In the genomic region with DNA sequence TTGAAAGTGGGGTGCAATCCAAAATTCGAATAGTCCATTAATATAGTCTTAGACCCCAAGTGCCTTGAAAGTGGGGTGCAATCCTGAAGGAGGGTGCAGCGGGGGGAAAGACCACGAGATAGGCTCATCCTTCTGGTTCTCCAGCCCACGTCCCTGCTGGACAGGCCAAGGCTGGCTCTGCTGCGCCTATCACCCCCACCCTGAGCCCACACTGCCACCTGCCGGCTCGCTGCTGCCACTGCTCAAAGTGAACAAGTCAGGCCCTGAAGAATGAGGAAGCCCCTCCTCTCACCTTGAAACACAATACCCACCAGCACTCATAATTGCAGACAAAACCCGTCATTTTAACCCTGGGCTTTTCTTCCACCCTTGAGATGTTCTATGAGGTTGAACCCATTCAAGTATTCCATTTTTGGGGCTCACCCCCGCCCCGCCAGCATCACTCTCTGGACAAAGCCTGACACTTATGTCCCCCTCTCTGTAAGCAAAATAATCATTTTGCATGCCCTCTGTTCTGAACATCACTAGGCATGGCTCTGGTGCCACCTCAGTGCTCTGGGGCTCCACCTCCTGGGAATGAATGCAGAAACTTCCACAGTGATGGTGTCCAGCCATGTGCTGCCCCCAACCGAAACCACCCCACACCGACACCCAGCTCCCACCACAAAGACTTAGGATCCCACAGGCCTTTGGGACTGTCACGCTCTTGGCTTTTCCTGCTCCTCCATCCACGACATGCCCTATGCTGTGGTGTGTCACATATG, we compare ENCODE assay signal across 8 cellular contexts. TPM values are rescaled to one million over a fixed set of nuclear protein-coding genes. Genes with fewer than 3 reads are reported as not detected.
A peak's percentile ranks its signal among the peaks of the same experiment; 100 is the strongest.
DNase-seq lines count a peak whose midpoint lies in the region; ATAC-seq, FAIRE-seq and TF ChIP-seq lines count a peak whose summit lies in the region.

No MANE protein-coding gene starts in this region.

- H3K36me3 ChIP-seq in Caco-2 (ENCODE audit: control insufficient read depth, insufficient read depth, low read length): no peaks in the 10 kb centered on the region

- H3K27me3 Mint-ChIP-seq in Caco-2 (ENCODE audit: insufficient read depth, unreplicated experiment) (no peaks in the 10 kb centered on the region), glutamatergic neuron (ENCODE audit: unreplicated experiment) (peaks cover 7% of the 10 kb centered on the region)
- no peaks in the 10 kb centered on the region for H3K27me3 Mint-ChIP-seq in activated naive CD4-positive, alpha-beta T cell treated with anti-CD3 and anti-CD28 coated beads for 36 hours (ENCODE audit: low read depth)

- H3K4me1 Mint-ChIP-seq in Caco-2 (ENCODE audit: low read depth, unreplicated experiment) (no peaks in the 10 kb centered on the region), glutamatergic neuron (ENCODE audit: low read depth, unreplicated experiment) (peaks cover 5% of the 10 kb centered on the region)
- H3K4me1 Mint-ChIP-seq in activated naive CD4-positive, alpha-beta T cell treated with anti-CD3 and anti-CD28 coated beads for 36 hours (ENCODE audit: low read depth): peaks cover 22% of the 10 kb centered on the region

- H3K9me3 Mint-ChIP-seq in Caco-2 (ENCODE audit: unreplicated experiment) (no peaks in the 10 kb centered on the region), glutamatergic neuron (ENCODE audit: unreplicated experiment) (no peaks in the 10 kb centered on the region)
- H3K9me3 Mint-ChIP-seq in activated naive CD4-positive, alpha-beta T cell treated with anti-CD3 and anti-CD28 coated beads for 36 hours: no peaks in the 10 kb centered on the region

- H3K36me3 Mint-ChIP-seq in Caco-2 (ENCODE audit: insufficient read depth, unreplicated experiment) (peaks cover 5% of the 10 kb centered on the region), glutamatergic neuron (ENCODE audit: unreplicated experiment) (no peaks in the 10 kb centered on the region)
- no peaks in the 10 kb centered on the region for H3K36me3 Mint-ChIP-seq in activated naive CD4-positive, alpha-beta T cell treated with anti-CD3 and anti-CD28 coated beads for 36 hours (ENCODE audit: low read depth)

- TF ChIP-seq CTCF in Caco-2 (IDR thresholded peaks at IDR 0.05; ENCODE audit: insufficient read depth in 1 of 2, low read depth in 1 of 2, low read length in 1 of 2, severe bottlenecking in 1 of 2, unreplicated experiment in 1 of 2) (peak; percentile 96 to 99), LNCaP clone FGC (IDR thresholded peaks at IDR 0.05; ENCODE audit: control insufficient read depth, extremely low read depth, insufficient read depth) (peak; percentile 99), glutamatergic neuron (IDR thresholded peaks at IDR 0.05; ENCODE audit: partially characterized antibody, unreplicated experiment) (peak; percentile 84)

- POLR2A ChIA-PET in Caco-2 (lab: Charles Lee): no interaction called here

- FAIRE-seq in urothelium cell line (lab: Jason Lieb, UNC): peak; percentile 87

- no peak overlapping the region for H3K27ac Mint-ChIP-seq in Caco-2 (ENCODE audit: unreplicated experiment)
- peak overlapping the region; percentile 33 for H3K27ac Mint-ChIP-seq in activated naive CD4-positive, alpha-beta T cell treated with anti-CD3 and anti-CD28 coated beads for 36 hours
- no peak overlapping the region for H3K27ac Mint-ChIP-seq in glutamatergic neuron (ENCODE audit: unreplicated experiment)

- peak; percentile 60 for ATAC-seq in GM21360 (IDR thresholded peaks at IDR 0.05; ENCODE audit: unreplicated experiment)
- ATAC-seq in SK-N-SH treated with all-trans-retinoic acid at 6 μM for 48 hours: peak; percentile 89

- peaks cover 13% of the 10 kb centered on the region; the same call in 1 of the 2 replicates for H3K4me1 ChIP-seq in Caco-2

- H3K27me3 ChIP-seq in Caco-2 (replicated peaks; ENCODE audit: control insufficient read depth, insufficient read depth, low read length): no peaks in the 10 kb centered on the region

- CTCF ChIA-PET in Caco-2 (lab: Charles Lee): interaction anchor here (0.8 to 1.6 kb wide), 3 partner anchors 40 to 1058 kb away, joined by 3 to 10 read pairs (median 8); no protein-coding TSS in a partner anchor
- CTCF ChIA-PET in activated naive CD4-positive, alpha-beta T cell treated with anti-CD3 and anti-CD28 coated beads for 36 hours (lab: Charles Lee): interaction anchor here (0.7 to 7.2 kb wide), 9 partner anchors 10 to 129 kb away, joined by 3 to 94 read pairs (median 4); a partner anchor contains a TSS

- BruUV-seq in Caco-2 (replicated peaks; lab: Mats Ljungman, UMichigan): no TSS peak

- intact Hi-C loops in Caco-2 (cut with micrococcal nuclease; ENCODE audit: unreplicated experiment) (loop anchor here (1.0 to 5.0 kb wide), 4 partner anchors 42 to 127 kb away; a partner anchor contains a TSS), posterior vena cava (cut with DNase I) (loop anchor here in 1 of 2 donors (5.0 kb wide), 1 partner anchor 77 kb away; no protein-coding TSS in a partner anchor)
- intact Hi-C loops in activated naive CD4-positive, alpha-beta T cell treated with anti-CD3 and anti-CD28 coated beads for 36 hours (cut with micrococcal nuclease): loop anchor here (1.0 to 5.0 kb wide), 6 partner anchors 33 to 142 kb away; a partner anchor contains a TSS

- H3K4me3 Mint-ChIP-seq in Caco-2 (ENCODE audit: unreplicated experiment) (no peak overlapping the region), glutamatergic neuron (ENCODE audit: unreplicated experiment) (no peak overlapping the region)
- H3K4me3 Mint-ChIP-seq in activated naive CD4-positive, alpha-beta T cell treated with anti-CD3 and anti-CD28 coated beads for 36 hours: no peak overlapping the region

- DNase-seq in Caco-2 (peak; percentile 85 to 91), LNCaP clone FGC (ENCODE audit: low read depth) (no peak), glutamatergic neuron (peak; percentile 91), posterior vena cava (ENCODE audit: low spot score) (peak; percentile 95), urothelium cell line (ENCODE audit: low spot score) (peak; percentile 85)
- DNase-seq in activated naive CD4-positive, alpha-beta T cell treated with anti-CD3 and anti-CD28 coated beads for 36 hours: peak; percentile 86

- H3K9me3 ChIP-seq in Caco-2: no peaks in the 10 kb centered on the region; the same call in 1 of the 2 replicates

- H3K4me3 ChIP-seq in Caco-2 (ENCODE audit: low read depth, low read length) (no peak overlapping the region), LNCaP clone FGC (ENCODE audit: low read depth, low read length) (no peak overlapping the region)

TF ChIP-seq in SK-N-SH treated with all-trans-retinoic acid at 6 μM for 48 hours, 23 proteins besides CTCF, POLR2A, EP300 and RAD21 (continues in another document):
- TF ChIP-seq, protein P1, sequence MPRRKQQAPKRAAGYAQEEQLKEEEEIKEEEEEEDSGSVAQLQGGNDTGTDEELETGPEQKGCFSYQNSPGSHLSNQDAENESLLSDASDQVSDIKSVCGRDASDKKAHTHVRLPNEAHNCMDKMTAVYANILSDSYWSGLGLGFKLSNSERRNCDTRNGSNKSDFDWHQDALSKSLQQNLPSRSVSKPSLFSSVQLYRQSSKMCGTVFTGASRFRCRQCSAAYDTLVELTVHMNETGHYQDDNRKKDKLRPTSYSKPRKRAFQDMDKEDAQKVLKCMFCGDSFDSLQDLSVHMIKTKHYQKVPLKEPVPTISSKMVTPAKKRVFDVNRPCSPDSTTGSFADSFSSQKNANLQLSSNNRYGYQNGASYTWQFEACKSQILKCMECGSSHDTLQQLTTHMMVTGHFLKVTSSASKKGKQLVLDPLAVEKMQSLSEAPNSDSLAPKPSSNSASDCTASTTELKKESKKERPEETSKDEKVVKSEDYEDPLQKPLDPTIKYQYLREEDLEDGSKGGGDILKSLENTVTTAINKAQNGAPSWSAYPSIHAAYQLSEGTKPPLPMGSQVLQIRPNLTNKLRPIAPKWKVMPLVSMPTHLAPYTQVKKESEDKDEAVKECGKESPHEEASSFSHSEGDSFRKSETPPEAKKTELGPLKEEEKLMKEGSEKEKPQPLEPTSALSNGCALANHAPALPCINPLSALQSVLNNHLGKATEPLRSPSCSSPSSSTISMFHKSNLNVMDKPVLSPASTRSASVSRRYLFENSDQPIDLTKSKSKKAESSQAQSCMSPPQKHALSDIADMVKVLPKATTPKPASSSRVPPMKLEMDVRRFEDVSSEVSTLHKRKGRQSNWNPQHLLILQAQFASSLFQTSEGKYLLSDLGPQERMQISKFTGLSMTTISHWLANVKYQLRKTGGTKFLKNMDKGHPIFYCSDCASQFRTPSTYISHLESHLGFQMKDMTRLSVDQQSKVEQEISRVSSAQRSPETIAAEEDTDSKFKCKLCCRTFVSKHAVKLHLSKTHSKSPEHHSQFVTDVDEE (CRISPR knock-in tag; IDR thresholded peaks at IDR 0.05): no peak
- TF ChIP-seq TCF4 (CRISPR knock-in tag; IDR thresholded peaks at IDR 0.05; ENCODE audit: borderline replicate concordance) (no peak), ZFP30 (CRISPR knock-in tag; IDR thresholded peaks at IDR 0.05) (no peak), OSR1 (CRISPR knock-in tag; IDR thresholded peaks at IDR 0.05) (no peak), ISL1 (CRISPR knock-in tag; IDR thresholded peaks at IDR 0.05) (no peak), ZFP3 (CRISPR knock-in tag; IDR thresholded peaks at IDR 0.05) (no peak), ZC3H10 (CRISPR knock-in tag; IDR thresholded peaks at IDR 0.05) (no peak), ZNF565 (CRISPR knock-in tag; conservative IDR thresholded peaks at IDR 0.05; ENCODE audit: low read depth) (no peak), TOX (CRISPR knock-in tag; IDR thresholded peaks at IDR 0.05; ENCODE audit: borderline replicate concordance) (no peak), PPARA (CRISPR knock-in tag; IDR thresholded peaks at IDR 0.05; ENCODE audit: borderline replicate concordance) (no peak), ZNF8 (CRISPR knock-in tag; IDR thresholded peaks at IDR 0.05) (no peak), ESRRG (CRISPR knock-in tag; IDR thresholded peaks at IDR 0.05) (no peak)
- TF ChIP-seq, protein P2, sequence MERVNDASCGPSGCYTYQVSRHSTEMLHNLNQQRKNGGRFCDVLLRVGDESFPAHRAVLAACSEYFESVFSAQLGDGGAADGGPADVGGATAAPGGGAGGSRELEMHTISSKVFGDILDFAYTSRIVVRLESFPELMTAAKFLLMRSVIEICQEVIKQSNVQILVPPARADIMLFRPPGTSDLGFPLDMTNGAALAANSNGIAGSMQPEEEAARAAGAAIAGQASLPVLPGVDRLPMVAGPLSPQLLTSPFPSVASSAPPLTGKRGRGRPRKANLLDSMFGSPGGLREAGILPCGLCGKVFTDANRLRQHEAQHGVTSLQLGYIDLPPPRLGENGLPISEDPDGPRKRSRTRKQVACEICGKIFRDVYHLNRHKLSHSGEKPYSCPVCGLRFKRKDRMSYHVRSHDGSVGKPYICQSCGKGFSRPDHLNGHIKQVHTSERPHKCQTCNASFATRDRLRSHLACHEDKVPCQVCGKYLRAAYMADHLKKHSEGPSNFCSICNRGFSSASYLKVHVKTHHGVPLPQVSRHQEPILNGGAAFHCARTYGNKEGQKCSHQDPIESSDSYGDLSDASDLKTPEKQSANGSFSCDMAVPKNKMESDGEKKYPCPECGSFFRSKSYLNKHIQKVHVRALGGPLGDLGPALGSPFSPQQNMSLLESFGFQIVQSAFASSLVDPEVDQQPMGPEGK (CRISPR knock-in tag; IDR thresholded peaks at IDR 0.05; ENCODE audit: borderline replicate concordance): no peak

RNA-seq across cellular contexts. Expression of a gene that starts 56.8 kb away (rescaled TPM):
- total RNA-seq in Caco-2 (2022) (not detected in 2 replicates), glutamatergic neuron (ENCODE audit: unreplicated experiment) (1.8 TPM), posterior vena cava (under 1 TPM; 0.42 to 0.48 TPM)
- total RNA-seq in activated naive CD4-positive, alpha-beta T cell treated with anti-CD3 and anti-CD28 coated beads for 36 hours: not detected
